Comparison of ENCODE assay signal across 1 cellular context in the genomic region with DNA sequence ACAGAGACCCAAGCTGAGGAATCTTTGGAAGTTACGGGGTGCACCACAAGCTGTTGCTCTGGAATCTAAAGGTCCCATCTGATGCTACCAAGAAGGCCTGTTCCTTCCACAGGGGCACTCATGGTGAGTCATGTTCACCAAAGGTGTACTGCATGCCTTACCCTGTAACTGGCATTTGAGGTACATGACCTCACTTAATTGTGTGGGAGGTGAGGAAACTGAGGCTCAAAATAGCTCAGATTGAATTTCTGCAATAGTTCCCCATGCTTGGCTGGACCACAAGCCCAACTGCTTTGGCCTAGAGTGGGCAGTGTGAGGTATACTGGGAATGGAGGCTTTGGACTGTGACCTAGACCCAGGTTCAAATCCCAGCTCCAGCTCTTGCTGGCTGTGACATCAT.
TF ChIP-seq lines count a peak whose summit lies in the region.

No MANE protein-coding gene starts in this region.

TF ChIP-seq in IMR-90, 13 proteins besides CTCF, POLR2A, EP300 and RAD21:
- TF ChIP-seq MAZ (IDR thresholded peaks at IDR 0.05; ENCODE audit: borderline replicate concordance, low read depth, low read length): no peak
- TF ChIP-seq CHD1 (IDR thresholded peaks at IDR 0.05; ENCODE audit: low read depth, low read length): no peak
- TF ChIP-seq CEBPB (IDR thresholded peaks at IDR 0.05; ENCODE audit: low read depth, low read length): no peak
- no peak for TF ChIP-seq FOS (IDR thresholded peaks at IDR 0.05; ENCODE audit: low read depth, low read length)
- TF ChIP-seq, protein P1, sequence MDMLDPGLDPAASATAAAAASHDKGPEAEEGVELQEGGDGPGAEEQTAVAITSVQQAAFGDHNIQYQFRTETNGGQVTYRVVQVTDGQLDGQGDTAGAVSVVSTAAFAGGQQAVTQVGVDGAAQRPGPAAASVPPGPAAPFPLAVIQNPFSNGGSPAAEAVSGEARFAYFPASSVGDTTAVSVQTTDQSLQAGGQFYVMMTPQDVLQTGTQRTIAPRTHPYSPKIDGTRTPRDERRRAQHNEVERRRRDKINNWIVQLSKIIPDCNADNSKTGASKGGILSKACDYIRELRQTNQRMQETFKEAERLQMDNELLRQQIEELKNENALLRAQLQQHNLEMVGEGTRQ (IDR thresholded peaks at IDR 0.05; ENCODE audit: low read depth, low read length): no peak
